ENCODE assay signal across 10 cellular contexts in the genomic region with DNA sequence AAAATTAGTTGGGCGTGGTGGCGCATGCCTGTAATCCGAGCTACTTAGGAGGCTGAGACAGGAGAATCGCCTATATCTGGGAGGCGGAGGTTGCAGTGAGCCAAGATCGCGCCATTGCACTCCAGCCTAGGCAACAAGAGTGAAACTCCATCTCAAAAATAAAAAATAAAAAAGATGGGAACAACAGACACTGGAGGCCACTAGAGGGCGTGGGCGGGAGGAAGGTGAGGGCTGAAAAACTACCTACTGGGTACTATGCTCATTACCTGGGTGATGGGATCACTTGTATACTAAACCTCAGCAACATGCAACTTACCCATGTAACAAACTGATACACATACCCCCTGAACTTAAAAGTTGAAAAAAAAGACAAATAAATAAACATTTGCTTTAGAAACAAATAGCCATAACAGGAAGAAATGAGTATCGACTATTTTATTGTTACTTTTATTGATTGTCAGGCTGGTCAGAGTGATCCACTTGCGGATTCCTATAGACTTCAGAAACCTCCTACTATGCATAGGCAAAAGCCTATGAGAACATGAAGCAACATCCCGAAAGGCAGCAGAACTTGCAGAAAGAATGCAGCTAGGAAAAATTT.
DNase-seq lines count a peak whose midpoint lies in the region; TF ChIP-seq lines count a peak whose summit lies in the region.
"Had no signal": no experiment of that assay in that cellular context is flagged by ENCODE, and none has a peak within 500 bp of the region (broad histone marks: within the 10 kb centered on the region; RNA-seq: fewer than 3 reads in every experiment).

No MANE protein-coding gene starts in this region.

- no peaks in the 10 kb centered on the region for H3K4me1 ChIP-seq in breast epithelium
- H3K4me1 ChIP-seq in OCI-LY1 (ENCODE audit: insufficient read depth, low read length, severe bottlenecking) = no peaks in the 10 kb centered on the region
- H3K4me1 ChIP-seq in spleen = no peaks in the 10 kb centered on the region

- no peaks in the 10 kb centered on the region for H3K9me2 ChIP-seq in OCI-LY1 (ENCODE audit: low read depth, low read length)

- intact Hi-C loops in MCF 10A (cut with micrococcal nuclease) = no loop called here
- intact Hi-C loops in breast epithelium (cut with DNase I; ENCODE audit: low total_unique reads) = no loop called here
- intact Hi-C loops in spleen (cut with DNase I; ENCODE audit: low total_unique reads) = no loop called here

- TF ChIP-seq CTCF in MCF 10A (IDR thresholded peaks at IDR 0.05; ENCODE audit: unreplicated experiment) = peak; percentile 33
- TF ChIP-seq CTCF in breast epithelium (IDR thresholded peaks at IDR 0.05) = no peak
- peak; percentile 66 for TF ChIP-seq CTCF in OCI-LY1 (IDR thresholded peaks at IDR 0.05; ENCODE audit: low read length)
- TF ChIP-seq CTCF in spleen (IDR thresholded peaks at IDR 0.05 in 8 of 11, conservative IDR thresholded peaks at IDR 0.05 in 3 of 11) = peak in 9 of 11 experiments; percentile 12 to 55 (median 38)

- H3K9me3 ChIP-seq in breast epithelium (no peaks in the 10 kb centered on the region), OCI-LY1 (ENCODE audit: low read length) (no peaks in the 10 kb centered on the region), spleen (no peaks in the 10 kb centered on the region)

- H4K20me1 ChIP-seq in OCI-LY1 (ENCODE audit: insufficient read depth, low read length) = no peaks in the 10 kb centered on the region

- no peaks in the 10 kb centered on the region for H3K27me3 ChIP-seq in breast epithelium
- no peaks in the 10 kb centered on the region for H3K27me3 ChIP-seq in OCI-LY1 (ENCODE audit: insufficient read depth, low read length)
- no peaks in the 10 kb centered on the region for H3K27me3 ChIP-seq in spleen (replicated peaks in 1 of 7)

- H3K4me1 Mint-ChIP-seq in MCF 10A (ENCODE audit: insufficient read depth, unreplicated experiment) = no peaks in the 10 kb centered on the region

- CTCF ChIA-PET in MCF 10A (lab: Yijun Ruan, JAX) = interaction anchor here (0.6 to 1.6 kb wide), 16 partner anchors 9 to 501 kb away, joined by 3 to 6 read pairs (median 3); no protein-coding TSS in a partner anchor

- no peaks in the 10 kb centered on the region for H3K27me3 Mint-ChIP-seq in MCF 10A (ENCODE audit: insufficient read depth, unreplicated experiment)

- H3K9me3 Mint-ChIP-seq in MCF 10A (ENCODE audit: unreplicated experiment) = no peaks in the 10 kb centered on the region

- no peak overlapping the region for H3K9ac ChIP-seq in OCI-LY1 (ENCODE audit: low read length)

- no TSS peak for BruUV-seq in MCF 10A (replicated peaks; lab: Mats Ljungman, UMichigan)

- H3K36me3 ChIP-seq in breast epithelium (no peaks in the 10 kb centered on the region), OCI-LY1 (ENCODE audit: insufficient read depth, low read length) (no peaks in the 10 kb centered on the region), spleen (no peaks in the 10 kb centered on the region)

- no peaks in the 10 kb centered on the region for H3K79me2 ChIP-seq in OCI-LY1 (ENCODE audit: insufficient read depth, low read length)

- no peaks in the 10 kb centered on the region for H3F3A ChIP-seq in OCI-LY1 (ENCODE audit: insufficient read depth, low read length)

- H3K27ac ChIP-seq in breast epithelium (no peak overlapping the region), OCI-LY1 (ENCODE audit: low read depth, low read length, poor library complexity, severe bottlenecking) (no peak overlapping the region), spleen (no peak overlapping the region)

- no peak overlapping the region for H3K4me3 ChIP-seq in breast epithelium
- H3K4me3 ChIP-seq in OCI-LY1 (ENCODE audit: low read depth, low read length, poor library complexity, severe bottlenecking) = no peak overlapping the region
- H3K4me3 ChIP-seq in spleen = no peak overlapping the region
- H3K4me3 ChIP-seq: lung had no signal

- POLR2A ChIA-PET in MCF 10A (lab: Yijun Ruan, JAX) = no interaction called here

- DNase-seq in MCF 10A (ENCODE audit: unreplicated experiment) (peak; percentile 45), breast epithelium (ENCODE audit: low spot score in 2 of 2) (no peak), dermis blood vessel endothelial cell (peak; percentile 59), spleen (no peak), germinal center (ENCODE audit: low spot score) (no peak), activated gamma-delta T cell treated with Interleukin-2 at 50 U/mL for 16 hours (no peak), retina (no peak)
- DNase-seq: amniotic stem cell had no signal

- H3K4me2 ChIP-seq in OCI-LY1 (ENCODE audit: low read length) = no peak overlapping the region

- 82 to 89% (median 85%) methylated on average over 12 of the region's 12 CpGs for WGBS in spleen, 5 donors

- no peak for TF ChIP-seq POLR2A in breast epithelium (IDR thresholded peaks at IDR 0.05)
- no peak for TF ChIP-seq POLR2A in spleen (IDR thresholded peaks at IDR 0.05)

- no peak overlapping the region for H2AFZ ChIP-seq in OCI-LY1 (ENCODE audit: low read length)

- no peak overlapping the region for H3K27ac Mint-ChIP-seq in MCF 10A (ENCODE audit: low read depth, unreplicated experiment)

- H3K36me3 Mint-ChIP-seq in MCF 10A (ENCODE audit: insufficient read depth, unreplicated experiment) = no peaks in the 10 kb centered on the region

- no peak overlapping the region for H3K4me3 Mint-ChIP-seq in MCF 10A (ENCODE audit: unreplicated experiment)

Comparison
In these comparisons a context has a peak if more than half of its experiments do, and no peak if none do; other contexts are left out.
1. DNase-seq: peak in MCF 10A (single experiment) and dermis blood vessel endothelial cell (single experiment); none in breast epithelium (0 of 2), spleen (single experiment), germinal center (single experiment), activated gamma-delta T cell treated with Interleukin-2 at 50 U/mL for 16 hours (single experiment) and retina (single experiment).
2. CTCF ChIP-seq: peak in MCF 10A (single experiment), OCI-LY1 (single experiment) and spleen (9 of 11); none in breast epithelium (0 of 3).